29 cellular contexts compared by ENCODE assay signal in the genomic region with DNA sequence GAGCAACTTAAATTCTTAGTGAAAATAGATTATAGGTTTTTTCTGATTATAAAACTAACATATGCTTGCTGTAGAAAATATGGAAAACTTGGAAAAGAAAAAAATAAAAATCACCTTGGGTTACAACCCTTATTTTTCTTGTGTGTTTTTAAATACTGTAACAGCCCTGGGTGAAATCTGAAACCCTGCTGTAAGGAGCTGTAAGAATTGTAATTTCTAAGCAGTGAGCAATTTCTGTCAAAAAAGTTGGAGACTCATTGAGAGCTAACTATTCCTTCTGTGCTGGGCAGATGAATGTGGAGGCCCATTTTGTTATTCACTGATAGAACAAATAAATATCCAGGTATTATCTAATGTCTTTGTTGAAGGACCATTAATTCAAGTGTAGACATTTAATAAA. TPM values are rescaled to one million over a fixed set of nuclear protein-coding genes. Genes with fewer than 3 reads are reported as not detected.
A peak's percentile ranks its signal among the peaks of the same experiment; 100 is the strongest.
DNase-seq lines count a peak whose midpoint lies in the region; TF ChIP-seq lines count a peak whose summit lies in the region.
"Had no signal": no experiment of that assay in that cellular context is flagged by ENCODE, and none has a peak within 500 bp of the region (broad histone marks: within the 10 kb centered on the region; RNA-seq: fewer than 3 reads in every experiment).

No MANE protein-coding gene starts in this region.

- H3K4me3 Mint-ChIP-seq in HFFc6 (no peak overlapping the region), CD14-positive monocyte (no peak overlapping the region)
- H3K4me3 Mint-ChIP-seq: activated naive CD4-positive, alpha-beta T cell treated with anti-CD3 and anti-CD28 coated beads for 36 hours; activated T-helper 1 cell treated with anti-CD3 and anti-CD28 coated beads, Interleukin-12 subunit alpha, Interleukin-12 subunit beta, Interleukin-2, Interleukin-4 antibody, amounts not matched to agents 30 ng/mL and 10 ng/mL and 1 ng/mL, durations not matched to agents 14 hours and 24 hours and 36 hours; effector memory CD8-positive, alpha-beta T cell; mesothelial cell of epicardium; natural killer cell had no signal

- H3K9me3 Mint-ChIP-seq in HFFc6 (no peaks in the 10 kb centered on the region), CD14-positive monocyte (peaks cover 0 to 2% (median 0%) of the 10 kb centered on the region in 7 donors)
- H3K9me3 Mint-ChIP-seq: activated naive CD4-positive, alpha-beta T cell treated with anti-CD3 and anti-CD28 coated beads for 36 hours; activated T-helper 1 cell treated with anti-CD3 and anti-CD28 coated beads, Interleukin-12 subunit alpha, Interleukin-12 subunit beta, Interleukin-2, Interleukin-4 antibody, amounts not matched to agents 30 ng/mL and 10 ng/mL and 1 ng/mL, durations not matched to agents 14 hours and 24 hours and 36 hours; effector memory CD8-positive, alpha-beta T cell; mesothelial cell of epicardium; natural killer cell had no signal

- DNase-seq in AG09319 (ENCODE audit: extremely low read depth, low read depth) (peak; percentile 10), HFFc6 (peak; percentile 12), astrocyte of the spinal cord (ENCODE audit: low read depth, low spot score) (peak; percentile 41), iris pigment epithelial cell (ENCODE audit: low read depth) (peak; percentile 61), HT-29 (ENCODE audit: low spot score) (no peak), pons (ENCODE audit: low spot score) (no peak), KBM-7 (no peak), CD14-positive monocyte (ENCODE audit: low spot score) (no peak)
- DNase-seq: activated CD4-positive, alpha-beta T cell treated with anti-CD3 and anti-CD28 coated beads, Interleukin-2, amount 50 U/mL, for 48 hours; activated naive CD4-positive, alpha-beta T cell treated with anti-CD3 and anti-CD28 coated beads for 36 hours; colonic mucosa; DMS79; effector memory CD8-positive, alpha-beta T cell; natural killer cell; NCI-H1092; NCI-H1694 treated with DMSO at 0.1 percent for 48 hours; NCI-H226; NCI-H774; occipital lobe; RPMI8226; stimulated activated CD4-positive, alpha-beta T cell treated with anti-CD3 and anti-CD28 coated beads, Interleukin-2, amount 100 ng/mL, for 24 hours; stomach; T-helper 1 cell; tibial artery had no signal

- intact Hi-C loops in CD14-positive monocyte (cut with micrococcal nuclease): no loop called here

- in situ Hi-C loops in astrocyte of the spinal cord (cut with HindIII; ENCODE audit: low sequenced_read_pairs): no loop called here
- in situ Hi-C loops in KBM-7 (cut with MboI; ENCODE audit: low pct_unique_long_range_greater_than_20kb, low sequenced_read_pairs): no loop called here

- no peaks in the 10 kb centered on the region for H3K36me3 Mint-ChIP-seq in HFFc6 (ENCODE audit: low read depth)
- H3K36me3 Mint-ChIP-seq in CD14-positive monocyte: no peaks in the 10 kb centered on the region
- H3K36me3 Mint-ChIP-seq: mesothelial cell of epicardium, natural killer cell had no signal

- H3K4me1 Mint-ChIP-seq in HFFc6 (ENCODE audit: low read depth) (peaks cover 27% of the 10 kb centered on the region), CD14-positive monocyte (no peaks in the 10 kb centered on the region)
- H3K4me1 Mint-ChIP-seq: natural killer cell had no signal

- H3K27me3 Mint-ChIP-seq in HFFc6 (ENCODE audit: insufficient read depth) (no peaks in the 10 kb centered on the region), CD14-positive monocyte (ENCODE audit: low read depth in 3 of 3) (peaks cover 0 to 5% (median 0%) of the 10 kb centered on the region in 3 donors)
- H3K27me3 Mint-ChIP-seq: effector memory CD8-positive, alpha-beta T cell had no signal

- H3K27ac Mint-ChIP-seq in HFFc6 (no peak overlapping the region; the same call in 1 of the 2 replicates), CD14-positive monocyte (no peak overlapping the region)
- H3K27ac Mint-ChIP-seq: activated naive CD4-positive, alpha-beta T cell treated with anti-CD3 and anti-CD28 coated beads for 36 hours; activated T-helper 1 cell treated with anti-CD3 and anti-CD28 coated beads, Interleukin-12 subunit alpha, Interleukin-12 subunit beta, Interleukin-2, Interleukin-4 antibody, amounts not matched to agents 30 ng/mL and 10 ng/mL and 1 ng/mL, durations not matched to agents 14 hours and 24 hours and 36 hours; effector memory CD8-positive, alpha-beta T cell; mesothelial cell of epicardium; natural killer cell had no signal

- H3K4me3 ChIP-seq in astrocyte of the spinal cord (ENCODE audit: low read depth, low read length): no peak overlapping the region
- H3K4me3 ChIP-seq: breast epithelium, colonic mucosa, SJSA1, stomach, tibial artery had no signal

- TF ChIP-seq CTCF in AG09319 (IDR thresholded peaks at IDR 0.05; ENCODE audit: low read depth, low read length) (no peak), HFFc6 (IDR thresholded peaks at IDR 0.05) (no peak), astrocyte of the spinal cord (IDR thresholded peaks at IDR 0.05; ENCODE audit: low read depth, low read length) (no peak), CD14-positive monocyte (IDR thresholded peaks at IDR 0.05) (no peak)

RNA-seq across cellular contexts. Expression of gene ADCY10, which starts 42.6 kb away (rescaled TPM):
- under 1 TPM in 4 of 6 experiments, not detected in 2; 0.12 to 0.22 (median 0.17) TPM for total RNA-seq in HFFc6 (2021; fragmentation: NEBNext Ultra II Directional; extraction: Animal tissue kit (Norgen Biotek cat#: 25700))
- not detected in 2 replicates for total RNA-seq in HT-29 (2014; rRNA removed; shearing (Covaris generic))
- polyA plus RNA-seq in CD14-positive monocyte: not detected
- total RNA-seq: activated T-helper 1 cell treated with anti-CD3 and anti-CD28 coated beads, Interleukin-12 subunit alpha, Interleukin-12 subunit beta, Interleukin-2, Interleukin-4 antibody, amounts not matched to agents 30 ng/mL and 10 ng/mL and 1 ng/mL, durations not matched to agents 14 hours and 24 hours and 36 hours; esophagus mucosa; SJSA1; stomach had no signal

Comparison
In these comparisons a context has a peak if more than half of its experiments do, and no peak if none do; other contexts are left out.
1. DNase-seq: peak in AG09319 (single experiment), HFFc6 (single experiment), astrocyte of the spinal cord (single experiment) and iris pigment epithelial cell (single experiment); none in HT-29 (single experiment), pons (single experiment), KBM-7 (single experiment) and CD14-positive monocyte (single experiment).